ENCODE assay signal across 22 cellular contexts in the genomic region with DNA sequence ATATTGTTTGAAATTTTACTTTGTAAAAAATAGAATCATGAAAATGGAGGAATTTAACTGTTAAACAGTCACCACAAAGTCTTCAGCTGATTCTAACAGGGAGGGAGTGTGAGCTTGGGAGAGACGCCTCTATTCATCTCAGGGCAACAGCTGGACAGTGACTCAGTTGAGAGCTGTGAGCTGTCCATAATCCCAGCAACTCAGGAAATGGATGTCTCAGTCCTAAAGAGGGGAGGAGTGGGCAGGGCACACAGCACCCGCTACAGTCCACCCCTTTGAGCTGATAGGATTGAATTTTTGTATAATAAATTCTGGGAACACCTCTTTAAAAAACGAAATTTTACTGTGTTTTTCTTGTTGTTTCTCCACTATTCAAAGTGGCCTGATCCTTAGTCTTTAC.
DNase-seq lines count a peak whose midpoint lies in the region; ATAC-seq, FAIRE-seq and TF ChIP-seq lines count a peak whose summit lies in the region.
"Had no signal": no experiment of that assay in that cellular context is flagged by ENCODE, and none has a peak within 500 bp of the region (broad histone marks: within the 10 kb centered on the region; RNA-seq: fewer than 3 reads in every experiment).

No MANE protein-coding gene starts in this region.

- in situ Hi-C loops in mammary epithelial cell (cut with MboI; ENCODE audit: low sequenced_read_pairs in 2 of 2) (no loop called here), HAP-1 (cut with MboI; ENCODE audit: low sequenced_read_pairs) (no loop called here)

- H3K27me3 ChIP-seq in mammary epithelial cell (ENCODE audit: insufficient read depth, low read length) = no peaks in the 10 kb centered on the region
- H3K27me3 ChIP-seq in keratinocyte (ENCODE audit: control insufficient read depth, extremely low read depth, insufficient read depth, low read length) = no peaks in the 10 kb centered on the region
- H3K27me3 ChIP-seq in upper lobe of right lung = no peaks in the 10 kb centered on the region
- no peaks in the 10 kb centered on the region; the same call in 1 of the 2 replicates for H3K27me3 ChIP-seq in HAP-1 (ENCODE audit: low read depth)
- H3K27me3 ChIP-seq: BLaER1 treated with 17β-estradiol and CSF1 and Interleukin-3, amounts not matched to agents 10 nM and 100 nM; gastrocnemius medialis; transverse colon had no signal

- TF ChIP-seq CTCF in AG10803 (conservative IDR thresholded peaks at IDR 0.05; ENCODE audit: low read length) (no peak), mammary epithelial cell (conservative IDR thresholded peaks at IDR 0.05 in 1 of 2, IDR thresholded peaks at IDR 0.05 in 1 of 2; ENCODE audit: extremely low read depth in 1 of 2, insufficient read depth in 1 of 2, low read depth in 1 of 2, low read length in 2 of 2) (no peak), keratinocyte (optimal IDR thresholded peaks at IDR 0.05 in 1 of 3, IDR thresholded peaks at IDR 0.05 in 1 of 3, conservative IDR thresholded peaks at IDR 0.05 in 1 of 3; ENCODE audit: extremely low read depth in 1 of 3, insufficient read depth in 2 of 3, low read length in 3 of 3) (no peak), Calu3 (IDR thresholded peaks at IDR 0.05; ENCODE audit: unreplicated experiment) (no peak), upper lobe of right lung (IDR thresholded peaks at IDR 0.05) (no peak)

- no peaks in the 10 kb centered on the region for H3K36me3 Mint-ChIP-seq in Calu3 (ENCODE audit: insufficient read depth, unreplicated experiment)

- no peaks in the 10 kb centered on the region for H3K27me3 Mint-ChIP-seq in Calu3 (ENCODE audit: unreplicated experiment)
- H3K27me3 Mint-ChIP-seq: dendritic cell treated with granulocyte-macrophage colony-stimulating factor and Interleukin-4, amounts not matched to agents 40 ng/mL and 50 ng/mL, for 4 days had no signal

- H3K4me2 ChIP-seq in mammary epithelial cell (ENCODE audit: insufficient read depth, low read depth, low read length) = no peak overlapping the region
- no peak overlapping the region for H3K4me2 ChIP-seq in keratinocyte (ENCODE audit: control insufficient read depth, extremely low read depth, insufficient read depth, low read depth, low read length)

- no peak overlapping the region for H3K4me3 Mint-ChIP-seq in Calu3 (ENCODE audit: low read depth, unreplicated experiment)
- H3K4me3 Mint-ChIP-seq: activated CD8-positive, alpha-beta T cell treated with anti-CD3 and anti-CD28 coated beads for 36 hours; dendritic cell treated with granulocyte-macrophage colony-stimulating factor and Interleukin-4, amounts not matched to agents 40 ng/mL and 50 ng/mL, for 4 days had no signal

- BruUV-seq in mammary epithelial cell (replicated peaks; lab: Mats Ljungman, UMichigan) (no TSS peak), Calu3 (replicated peaks; lab: Mats Ljungman, UMichigan) (no TSS peak)

- DNase-seq in AG10803 (ENCODE audit: low read depth) = peak; percentile 91
- peak; percentile 75 for DNase-seq in M059J (ENCODE audit: low read depth)
- DNase-seq in mammary epithelial cell = peak; percentile 88
- peak; percentile 48 for DNase-seq in keratinocyte (ENCODE audit: low read depth, low spot score)
- DNase-seq in UCSD-AML1 (lab: John Stamatoyannopoulos, UW; ENCODE audit: unreplicated experiment) = no peak
- DNase-seq in Calu3 = no peak
- no peak for DNase-seq in upper lobe of right lung
- no peak for DNase-seq in HAP-1 (ENCODE audit: low spot score in 2 of 2)
- DNase-seq: activated CD8-positive, alpha-beta T cell treated with anti-CD3 and anti-CD28 coated beads for 36 hours; gastrocnemius medialis; H7; mesendoderm; NCI-H1417 treated with DMSO at 0.1 percent for 48 hours; NCI-H446; stimulated activated CD4-positive, alpha-beta T cell treated with anti-CD3 and anti-CD28 coated beads, Interleukin-4, amount 100 ng/mL, for 24 hours; transverse colon had no signal

- H3K9ac ChIP-seq in mammary epithelial cell (ENCODE audit: insufficient read depth, low read length) (no peak overlapping the region), keratinocyte (ENCODE audit: control insufficient read depth, extremely low read depth, insufficient read depth, low read length) (no peak overlapping the region)
- H3K9ac ChIP-seq: BLaER1 treated with 17β-estradiol and CSF1 and Interleukin-3, amounts not matched to agents 10 nM and 100 nM had no signal

- no peaks in the 10 kb centered on the region for H3K79me2 ChIP-seq in mammary epithelial cell (ENCODE audit: insufficient read depth, low read length)
- no peaks in the 10 kb centered on the region for H3K79me2 ChIP-seq in keratinocyte (ENCODE audit: control insufficient read depth, insufficient read depth, low read length)

- no peaks in the 10 kb centered on the region for H3K9me1 ChIP-seq in keratinocyte (ENCODE audit: control insufficient read depth, extremely low read depth, insufficient read depth, low read length)

- H3K27ac ChIP-seq in mammary epithelial cell (ENCODE audit: insufficient read depth, low read depth, low read length) = peak overlapping the region; percentile 78
- peak overlapping the region; percentile 42 for H3K27ac ChIP-seq in keratinocyte (ENCODE audit: control insufficient read depth, insufficient read depth, low read length)
- H3K27ac ChIP-seq in upper lobe of right lung = no peak overlapping the region
- H3K27ac ChIP-seq: BLaER1 treated with 17β-estradiol and CSF1 and Interleukin-3, amounts not matched to agents 10 nM and 100 nM; gastrocnemius medialis; SK-N-MC; transverse colon; VCaP had no signal

- H4K20me1 ChIP-seq in mammary epithelial cell (ENCODE audit: insufficient read depth, low read length) (no peaks in the 10 kb centered on the region), keratinocyte (ENCODE audit: control insufficient read depth, extremely low read depth, insufficient read depth, low read length) (no peaks in the 10 kb centered on the region)
- H4K20me1 ChIP-seq: BLaER1 treated with 17β-estradiol and CSF1 and Interleukin-3, amounts not matched to agents 10 nM and 100 nM had no signal

- peaks cover 35% of the 10 kb centered on the region for H3K4me1 ChIP-seq in mammary epithelial cell (ENCODE audit: insufficient read depth, low read length)
- peaks cover 17% of the 10 kb centered on the region for H3K4me1 ChIP-seq in keratinocyte (ENCODE audit: control insufficient read depth, extremely low read depth, insufficient read depth, low read length)
- peaks cover 5% of the 10 kb centered on the region for H3K4me1 ChIP-seq in upper lobe of right lung
- H3K4me1 ChIP-seq in HAP-1 = no peaks in the 10 kb centered on the region
- H3K4me1 ChIP-seq: gastrocnemius medialis had no signal

- H3K9me3 ChIP-seq in mammary epithelial cell (replicated peaks; ENCODE audit: insufficient read depth, low read length) (peaks cover 5% of the 10 kb centered on the region), keratinocyte (ENCODE audit: control insufficient read depth, low read depth, low read length) (no peaks in the 10 kb centered on the region), upper lobe of right lung (no peaks in the 10 kb centered on the region), HAP-1 (peaks cover 2% of the 10 kb centered on the region)
- H3K9me3 ChIP-seq: gastrocnemius medialis, transverse colon had no signal

- H2AFZ ChIP-seq in mammary epithelial cell (ENCODE audit: low read depth, low read length) (peak overlapping the region; percentile 1), keratinocyte (ENCODE audit: control insufficient read depth, low read length) (no peak overlapping the region)

- H3K4me1 Mint-ChIP-seq in Calu3 (ENCODE audit: low read depth, unreplicated experiment) = no peaks in the 10 kb centered on the region

- H3K4me3 ChIP-seq in AG10803 (ENCODE audit: low read length) (no peak overlapping the region), mammary epithelial cell (replicated peaks in 1 of 3; ENCODE audit: insufficient read depth in 1 of 3, low read depth in 2 of 3, low read length in 3 of 3) (no peak overlapping the region), keratinocyte (ENCODE audit: control insufficient read depth in 2 of 3, extremely low read depth in 1 of 3, insufficient read depth in 2 of 3, low read depth in 1 of 3, low read length in 3 of 3) (no peak overlapping the region), upper lobe of right lung (no peak overlapping the region), HAP-1 (no peak overlapping the region)
- H3K4me3 ChIP-seq: gastrocnemius medialis, K562, SK-N-MC, transverse colon had no signal

- H3K9me3 Mint-ChIP-seq in Calu3 (ENCODE audit: low read depth, unreplicated experiment) = no peaks in the 10 kb centered on the region
- H3K9me3 Mint-ChIP-seq: activated CD8-positive, alpha-beta T cell treated with anti-CD3 and anti-CD28 coated beads for 36 hours had no signal

- peak; percentile 84 for FAIRE-seq in keratinocyte (lab: Jason Lieb, UNC)
- FAIRE-seq: K562 had no signal

- WGBS in mammary epithelial cell (ENCODE audit: low coverage, missing lambda C conversion rate) = 25% methylated on average over 3 of the region's 3 CpGs

- ATAC-seq in upper lobe of right lung = no peak
- ATAC-seq: activated CD8-positive, alpha-beta T cell treated with anti-CD3 and anti-CD28 coated beads for 36 hours; gastrocnemius medialis; K562; sciatic nerve had no signal

- CTCF ChIA-PET in mammary epithelial cell (lab: Charles Lee; ENCODE audit: low non-redundant PET) = interaction anchor here (0.7 kb wide), 1 partner anchor 593 kb away, joined by 7 read pairs; no protein-coding TSS in a partner anchor
- CTCF ChIA-PET in Calu3 (lab: Charles Lee) = no interaction called here

- dilution Hi-C loops in mammary epithelial cell (cut with HindIII; ENCODE audit: low sequenced_read_pairs) = no loop called here
- dilution Hi-C loops in keratinocyte (cut with MboI; ENCODE audit: extremely low pct_ligation_motif_present, low sequenced_read_pairs) = no loop called here

- H3K36me3 ChIP-seq in mammary epithelial cell (ENCODE audit: insufficient read depth, low read length) (no peaks in the 10 kb centered on the region), keratinocyte (ENCODE audit: control insufficient read depth in 2 of 2, extremely low read depth in 1 of 2, insufficient read depth in 2 of 2, low read length in 2 of 2) (no peaks in the 10 kb centered on the region), upper lobe of right lung (no peaks in the 10 kb centered on the region), HAP-1 (replicated peaks) (no peaks in the 10 kb centered on the region)
- H3K36me3 ChIP-seq: gastrocnemius medialis, transverse colon had no signal

- no peak overlapping the region for H3K27ac Mint-ChIP-seq in Calu3 (ENCODE audit: unreplicated experiment)
- H3K27ac Mint-ChIP-seq: activated CD8-positive, alpha-beta T cell treated with anti-CD3 and anti-CD28 coated beads for 36 hours; dendritic cell treated with granulocyte-macrophage colony-stimulating factor and Interleukin-4, amounts not matched to agents 40 ng/mL and 50 ng/mL, for 4 days had no signal

- intact Hi-C loops in mammary epithelial cell (cut with micrococcal nuclease) (loop anchor here (5.0 to 10.0 kb wide), 2 partner anchors 102 to 249 kb away; no protein-coding TSS in a partner anchor), Calu3 (cut with micrococcal nuclease; ENCODE audit: unreplicated experiment) (no loop called here), upper lobe of right lung (cut with DNase I) (no loop called here)

Comparison
In these comparisons a context has a peak if more than half of its experiments do, and no peak if none do; other contexts are left out.
1. DNase-seq: peak in AG10803 (single experiment), M059J (single experiment), mammary epithelial cell (single experiment) and keratinocyte (single experiment); none in UCSD-AML1 (single experiment), Calu3 (single experiment), upper lobe of right lung (single experiment) and HAP-1 (0 of 2).